In the genomic region with DNA sequence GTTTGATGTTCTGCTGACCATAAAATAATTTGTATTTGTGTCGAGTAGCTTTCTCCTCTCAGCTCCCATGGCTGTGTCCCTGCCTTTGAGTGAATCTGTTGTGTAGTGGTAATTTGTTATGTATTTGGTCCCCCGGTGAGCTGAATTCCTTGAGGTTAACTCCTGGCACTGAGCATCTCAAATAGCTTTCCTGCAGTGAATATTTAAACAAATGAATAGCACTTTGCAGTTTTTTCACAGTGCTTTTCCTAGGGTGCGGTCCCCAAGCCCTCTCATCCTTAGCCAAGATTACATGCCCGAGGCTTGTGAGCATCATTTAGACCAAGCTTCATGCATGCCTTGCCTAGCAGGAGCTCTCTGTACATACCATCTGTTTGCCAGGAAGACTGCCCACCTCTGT, we compare ENCODE assay signal across 19 cellular contexts.
DNase-seq lines count a peak whose midpoint lies in the region; ATAC-seq and TF ChIP-seq lines count a peak whose summit lies in the region.
"Had no signal": no experiment of that assay in that cellular context is flagged by ENCODE, and none has a peak within 500 bp of the region (broad histone marks: within the 10 kb centered on the region; RNA-seq: fewer than 3 reads in every experiment).

No MANE protein-coding gene starts in this region.

- H3K9ac ChIP-seq in mammary epithelial cell (ENCODE audit: insufficient read depth, low read length), result no peak overlapping the region

- no peak overlapping the region for H3K4me3 Mint-ChIP-seq in MCF 10A (ENCODE audit: unreplicated experiment)
- 0 out of 2 replicates have a peak overlapping the region, but pooled peaks have one; percentile 20 for H3K4me3 Mint-ChIP-seq in WTC11
- no peak overlapping the region for H3K4me3 Mint-ChIP-seq in naive thymus-derived CD4-positive, alpha-beta T cell
- H3K4me3 Mint-ChIP-seq: activated CD8-positive, alpha-beta T cell treated with anti-CD3 and anti-CD28 coated beads, Interleukin-2, amount 10 ng/mL, durations not matched to agents 7 days and 5 days; activated naive CD8-positive, alpha-beta T cell treated with anti-CD3 and anti-CD28 coated beads, Interleukin-2, amount 50 U/mL, for 24 hours; activated T-helper 1 cell treated with anti-CD3 and anti-CD28 coated beads, Interleukin-12 subunit alpha, Interleukin-12 subunit beta, Interleukin-2, Interleukin-4 antibody, amounts not matched to agents 30 ng/mL and 10 ng/mL and 1 ng/mL, durations not matched to agents 14 hours and 24 hours and 36 hours had no signal

- no peak for TF ChIP-seq CTCF in MCF 10A (IDR thresholded peaks at IDR 0.05; ENCODE audit: unreplicated experiment)
- TF ChIP-seq CTCF in mammary epithelial cell (conservative IDR thresholded peaks at IDR 0.05 in 1 of 2, IDR thresholded peaks at IDR 0.05 in 1 of 2; ENCODE audit: extremely low read depth in 1 of 2, insufficient read depth in 1 of 2, low read depth in 1 of 2, low read length in 2 of 2), result no peak
- TF ChIP-seq CTCF in WTC11 (IDR thresholded peaks at IDR 0.05), result no peak

- no peak overlapping the region for H3K27ac ChIP-seq in mammary epithelial cell (ENCODE audit: insufficient read depth, low read depth, low read length)
- no peak overlapping the region for H3K27ac ChIP-seq in naive thymus-derived CD4-positive, alpha-beta T cell (ENCODE audit: low read depth, low read length)
- H3K27ac ChIP-seq: Peyer's patch, tibial nerve, VCaP had no signal

- no peak for DNase-seq in MCF 10A (ENCODE audit: unreplicated experiment)
- DNase-seq in mammary epithelial cell, result no peak
- no peak for DNase-seq in WTC11 (ENCODE audit: low spot score)
- DNase-seq in iris pigment epithelial cell (ENCODE audit: low read depth), result peak; percentile 36
- DNase-seq in AML-193 (lab: John Stamatoyannopoulos, UW), result no peak
- no peak for DNase-seq in naive thymus-derived CD4-positive, alpha-beta T cell
- no peak for DNase-seq in SIG-M5 (lab: John Stamatoyannopoulos, UW)
- DNase-seq in OCI-M1 (lab: John Stamatoyannopoulos, UW), result no peak
- DNase-seq: activated CD8-positive, alpha-beta T cell treated with anti-CD3 and anti-CD28 coated beads, Interleukin-2, amount 10 ng/mL, durations not matched to agents 7 days and 5 days; activated naive CD8-positive, alpha-beta T cell treated with anti-CD3 and anti-CD28 coated beads, Interleukin-2, amount 50 U/mL, for 24 hours; cerebellar nuclear complex; COR-L47; glutamatergic neuron; NCI-H2029 treated with DMSO at 0.1 percent for 48 hours; NCI-H82; Peyer's patch had no signal

- POLR2A ChIA-PET in MCF 10A (lab: Yijun Ruan, JAX) (interaction anchor here (0.8 kb wide), 1 partner anchor 13 kb away, joined by 4 read pairs; no protein-coding TSS in a partner anchor), WTC11 (lab: Charles Lee) (interaction anchor here (0.7 kb wide), 1 partner anchor 29 kb away, joined by 3 read pairs; no protein-coding TSS in a partner anchor)
- POLR2A ChIA-PET in naive thymus-derived CD4-positive, alpha-beta T cell (lab: Charles Lee), result no interaction called here

- H3K27ac Mint-ChIP-seq in MCF 10A (ENCODE audit: low read depth, unreplicated experiment) (peak overlapping the region; percentile 59), WTC11 (peak overlapping the region; percentile 94)
- no peak overlapping the region for H3K27ac Mint-ChIP-seq in naive thymus-derived CD4-positive, alpha-beta T cell
- H3K27ac Mint-ChIP-seq: activated CD8-positive, alpha-beta T cell treated with anti-CD3 and anti-CD28 coated beads, Interleukin-2, amount 10 ng/mL, durations not matched to agents 7 days and 5 days; activated naive CD8-positive, alpha-beta T cell treated with anti-CD3 and anti-CD28 coated beads, Interleukin-2, amount 50 U/mL, for 24 hours; activated T-helper 1 cell treated with anti-CD3 and anti-CD28 coated beads, Interleukin-12 subunit alpha, Interleukin-12 subunit beta, Interleukin-2, Interleukin-4 antibody, amounts not matched to agents 30 ng/mL and 10 ng/mL and 1 ng/mL, durations not matched to agents 14 hours and 24 hours and 36 hours had no signal

- no peaks in the 10 kb centered on the region for H3K36me3 ChIP-seq in mammary epithelial cell (ENCODE audit: insufficient read depth, low read length)
- no peaks in the 10 kb centered on the region for H3K36me3 ChIP-seq in naive thymus-derived CD4-positive, alpha-beta T cell (ENCODE audit: control insufficient read depth in 2 of 3, insufficient read depth in 3 of 3, low read length in 3 of 3)
- H3K36me3 ChIP-seq: Peyer's patch, tibial nerve had no signal

- 21% methylated on average over 4 of the region's 4 CpGs for WGBS in mammary epithelial cell (ENCODE audit: low coverage, missing lambda C conversion rate)

- no peaks in the 10 kb centered on the region for H3K27me3 Mint-ChIP-seq in MCF 10A (ENCODE audit: insufficient read depth, unreplicated experiment)
- H3K27me3 Mint-ChIP-seq in WTC11 (ENCODE audit: low read depth), result no peaks in the 10 kb centered on the region
- no peaks in the 10 kb centered on the region for H3K27me3 Mint-ChIP-seq in naive thymus-derived CD4-positive, alpha-beta T cell
- H3K27me3 Mint-ChIP-seq: activated naive CD8-positive, alpha-beta T cell treated with anti-CD3 and anti-CD28 coated beads, Interleukin-2, amount 50 U/mL, for 24 hours had no signal

- no peak overlapping the region for H3K4me3 ChIP-seq in mammary epithelial cell (replicated peaks in 1 of 3; ENCODE audit: insufficient read depth in 1 of 3, low read depth in 2 of 3, low read length in 3 of 3)
- H3K4me3 ChIP-seq in naive thymus-derived CD4-positive, alpha-beta T cell (ENCODE audit: low read length), result no peak overlapping the region
- H3K4me3 ChIP-seq: Peyer's patch, tibial nerve had no signal

- peak; percentile 58 for ATAC-seq in WTC11
- no peak for ATAC-seq in naive thymus-derived CD4-positive, alpha-beta T cell
- ATAC-seq: activated CD8-positive, alpha-beta T cell treated with anti-CD3 and anti-CD28 coated beads, Interleukin-2, amount 10 ng/mL, durations not matched to agents 7 days and 5 days; activated naive CD8-positive, alpha-beta T cell treated with anti-CD3 and anti-CD28 coated beads, Interleukin-2, amount 50 U/mL, for 24 hours had no signal

- CTCF ChIA-PET in MCF 10A (lab: Yijun Ruan, JAX), result interaction anchor here (0.6 to 1.5 kb wide), 3 partner anchors 10 to 277 kb away, joined by 3 to 10 read pairs (median 3); no protein-coding TSS in a partner anchor
- CTCF ChIA-PET in mammary epithelial cell (lab: Charles Lee; ENCODE audit: low non-redundant PET), result no interaction called here
- CTCF ChIA-PET in WTC11 (lab: Charles Lee), result interaction anchor here (1.0 to 2.1 kb wide), 6 partner anchors 9 to 287 kb away, joined by 3 to 6 read pairs (median 4); no protein-coding TSS in a partner anchor
- CTCF ChIA-PET in naive thymus-derived CD4-positive, alpha-beta T cell (lab: Charles Lee), result no interaction called here

- H4K20me1 ChIP-seq in mammary epithelial cell (ENCODE audit: insufficient read depth, low read length), result no peaks in the 10 kb centered on the region

- dilution Hi-C loops in mammary epithelial cell (cut with HindIII; ENCODE audit: low sequenced_read_pairs), result no loop called here

- no peaks in the 10 kb centered on the region for H3K9me3 ChIP-seq in mammary epithelial cell (replicated peaks; ENCODE audit: insufficient read depth, low read length)
- H3K9me3 ChIP-seq in naive thymus-derived CD4-positive, alpha-beta T cell (ENCODE audit: control insufficient read depth in 2 of 3, low read length in 3 of 3), result no peaks in the 10 kb centered on the region
- H3K9me3 ChIP-seq: Peyer's patch, tibial nerve had no signal

- H3K79me2 ChIP-seq in mammary epithelial cell (ENCODE audit: insufficient read depth, low read length), result peaks cover 15% of the 10 kb centered on the region

- in situ Hi-C loops in mammary epithelial cell (cut with MboI; ENCODE audit: low sequenced_read_pairs in 2 of 2), result no loop called here

- H2AFZ ChIP-seq in mammary epithelial cell (ENCODE audit: low read depth, low read length), result no peak overlapping the region

- intact Hi-C loops in MCF 10A (cut with micrococcal nuclease), result loop anchor here (5.0 kb wide), 1 partner anchor 36 kb away; no protein-coding TSS in a partner anchor
- intact Hi-C loops in mammary epithelial cell (cut with micrococcal nuclease), result no loop called here
- intact Hi-C loops in naive thymus-derived CD4-positive, alpha-beta T cell (cut with micrococcal nuclease), result no loop called here

- H3K27me3 ChIP-seq in mammary epithelial cell (ENCODE audit: insufficient read depth, low read length), result no peaks in the 10 kb centered on the region
- no peaks in the 10 kb centered on the region for H3K27me3 ChIP-seq in naive thymus-derived CD4-positive, alpha-beta T cell (ENCODE audit: control insufficient read depth in 2 of 2, insufficient read depth in 2 of 2, low read length in 2 of 2)
- H3K27me3 ChIP-seq: Peyer's patch, tibial nerve had no signal

- H3K4me1 ChIP-seq in mammary epithelial cell (ENCODE audit: insufficient read depth, low read length), result peaks cover 11% of the 10 kb centered on the region
- no peaks in the 10 kb centered on the region for H3K4me1 ChIP-seq in naive thymus-derived CD4-positive, alpha-beta T cell (ENCODE audit: control insufficient read depth in 2 of 2, insufficient read depth in 2 of 2, low read length in 2 of 2)
- H3K4me1 ChIP-seq: Peyer's patch had no signal

- no TSS peak for BruUV-seq in MCF 10A (replicated peaks; lab: Mats Ljungman, UMichigan)
- BruUV-seq in mammary epithelial cell (replicated peaks; lab: Mats Ljungman, UMichigan), result no TSS peak

- peaks cover 7% of the 10 kb centered on the region for H3K36me3 Mint-ChIP-seq in MCF 10A (ENCODE audit: insufficient read depth, unreplicated experiment)
- peaks cover 4% of the 10 kb centered on the region for H3K36me3 Mint-ChIP-seq in WTC11
- no peaks in the 10 kb centered on the region for H3K36me3 Mint-ChIP-seq in naive thymus-derived CD4-positive, alpha-beta T cell

- H3K9me3 Mint-ChIP-seq in MCF 10A (ENCODE audit: unreplicated experiment) (no peaks in the 10 kb centered on the region), WTC11 (no peaks in the 10 kb centered on the region)
- H3K9me3 Mint-ChIP-seq in naive thymus-derived CD4-positive, alpha-beta T cell, result no peaks in the 10 kb centered on the region
- H3K9me3 Mint-ChIP-seq: activated naive CD8-positive, alpha-beta T cell treated with anti-CD3 and anti-CD28 coated beads, Interleukin-2, amount 50 U/mL, for 24 hours; activated T-helper 1 cell treated with anti-CD3 and anti-CD28 coated beads, Interleukin-12 subunit alpha, Interleukin-12 subunit beta, Interleukin-2, Interleukin-4 antibody, amounts not matched to agents 30 ng/mL and 10 ng/mL and 1 ng/mL, durations not matched to agents 14 hours and 24 hours and 36 hours had no signal

- no peak overlapping the region for H3K4me2 ChIP-seq in mammary epithelial cell (ENCODE audit: insufficient read depth, low read depth, low read length)

- H3K4me1 Mint-ChIP-seq in MCF 10A (ENCODE audit: insufficient read depth, unreplicated experiment), result peaks cover 9% of the 10 kb centered on the region
- H3K4me1 Mint-ChIP-seq in WTC11, result peaks cover 60% of the 10 kb centered on the region
- H3K4me1 Mint-ChIP-seq in naive thymus-derived CD4-positive, alpha-beta T cell, result peaks cover 0 to 2% (median 0%) of the 10 kb centered on the region in 7 donors

TF ChIP-seq in WTC11, 78 proteins besides CTCF, POLR2A, EP300 and RAD21 (continues in another document):
- TF ChIP-seq NR1H2 (CRISPR knock-in tag; IDR thresholded peaks at IDR 0.05) (no peak), FOXK1 (CRISPR knock-in tag; IDR thresholded peaks at IDR 0.05) (no peak), TEAD4 (CRISPR knock-in tag; IDR thresholded peaks at IDR 0.05) (no peak), JAZF1 (CRISPR knock-in tag; IDR thresholded peaks at IDR 0.05) (no peak)

Comparison
In these comparisons a context has a peak if more than half of its experiments do, and no peak if none do; other contexts are left out.
1. CTCF ChIA-PET loops: an anchor here in MCF 10A (0.6 to 1.5 kb wide) and WTC11 (1.0 to 2.1 kb wide); none called in mammary epithelial cell and naive thymus-derived CD4-positive, alpha-beta T cell.
2. H3K27ac Mint-ChIP-seq: peak in MCF 10A (single experiment) and WTC11 (single experiment); none in naive thymus-derived CD4-positive, alpha-beta T cell (0 of 9).